In the genomic region with DNA sequence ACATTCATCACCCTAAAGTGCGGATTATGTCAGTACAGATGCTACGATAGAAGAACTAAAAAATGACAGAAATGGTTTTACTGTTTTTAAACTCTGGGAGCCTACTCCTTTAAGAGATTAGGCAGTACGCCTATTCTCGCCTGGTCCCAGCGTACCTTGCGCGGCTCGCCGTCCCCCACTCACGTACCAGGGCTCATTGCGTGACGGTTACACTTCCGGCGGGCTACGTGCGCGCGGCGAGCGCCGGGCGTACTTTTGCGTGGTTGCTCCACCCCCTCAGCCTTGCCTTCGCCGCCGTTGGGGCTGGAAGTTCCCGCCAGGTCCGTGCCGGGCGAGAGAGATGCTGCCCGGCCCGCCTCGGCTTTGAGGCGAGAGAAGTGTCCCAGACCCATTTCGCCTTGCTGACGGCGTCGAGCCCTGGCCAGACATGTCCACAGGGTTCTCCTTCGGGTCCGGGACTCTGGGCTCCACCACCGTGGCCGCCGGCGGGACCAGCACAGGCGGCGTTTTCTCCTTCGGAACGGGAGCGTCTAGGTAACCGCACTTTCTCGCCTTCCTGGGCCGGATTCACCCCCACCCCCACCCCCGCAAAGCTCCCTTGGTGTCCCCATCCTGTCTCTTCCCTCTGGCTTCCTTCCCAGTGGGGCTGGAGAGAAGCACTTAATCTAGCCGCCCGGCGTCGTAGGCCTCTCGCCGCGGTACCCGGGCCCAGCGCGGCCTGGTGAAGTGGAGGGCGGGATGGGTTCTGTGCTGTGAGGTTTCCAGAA, we compare ENCODE assay signal across 8 cellular contexts.
DNase-seq lines count a peak whose midpoint lies in the region; ATAC-seq lines count a peak whose summit lies in the region.

A gene with protein sequence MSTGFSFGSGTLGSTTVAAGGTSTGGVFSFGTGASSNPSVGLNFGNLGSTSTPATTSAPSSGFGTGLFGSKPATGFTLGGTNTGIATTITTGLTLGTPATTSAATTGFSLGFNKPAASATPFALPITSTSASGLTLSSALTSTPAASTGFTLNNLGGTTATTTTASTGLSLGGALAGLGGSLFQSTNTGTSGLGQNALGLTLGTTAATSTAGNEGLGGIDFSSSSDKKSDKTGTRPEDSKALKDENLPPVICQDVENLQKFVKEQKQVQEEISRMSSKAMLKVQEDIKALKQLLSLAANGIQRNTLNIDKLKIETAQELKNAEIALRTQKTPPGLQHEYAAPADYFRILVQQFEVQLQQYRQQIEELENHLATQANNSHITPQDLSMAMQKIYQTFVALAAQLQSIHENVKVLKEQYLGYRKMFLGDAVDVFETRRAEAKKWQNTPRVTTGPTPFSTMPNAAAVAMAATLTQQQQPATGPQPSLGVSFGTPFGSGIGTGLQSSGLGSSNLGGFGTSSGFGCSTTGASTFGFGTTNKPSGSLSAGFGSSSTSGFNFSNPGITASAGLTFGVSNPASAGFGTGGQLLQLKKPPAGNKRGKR (plus strand): TSS at position 279 of the 767 bp plus-strand sequence. CDS start 149 bp downstream, at position 428.

- peaks cover 14 to 35% (median 33%) of the 10 kb centered on the region in 11 experiments; a peak in 21 of 22 replicates for H3K36me3 ChIP-seq in BLaER1 treated with 17β-estradiol and CSF1 and Interleukin-3, amounts not matched to agents 10 nM and 100 nM

- peaks cover 15 to 41% (median 22%) of the 10 kb centered on the region in 10 experiments for H3K4me1 ChIP-seq in BLaER1 treated with 17β-estradiol and CSF1 and Interleukin-3, amounts not matched to agents 10 nM and 100 nM

- H3K27me3 ChIP-seq in BLaER1 treated with 17β-estradiol and CSF1 and Interleukin-3, amounts not matched to agents 10 nM and 100 nM, result no peaks in the 10 kb centered on the region

- H3K4me2 ChIP-seq in BLaER1 treated with 17β-estradiol and CSF1 and Interleukin-3, amounts not matched to agents 10 nM and 100 nM, result peak within 1 kb of the TSS; percentile 71 to 90 (median 84)

- H3K4me3 ChIP-seq in BLaER1 treated with 17β-estradiol and CSF1 and Interleukin-3, amounts not matched to agents 10 nM and 100 nM, result peak within 1 kb of the TSS; percentile 72 to 90 (median 84)

- peak; percentile 97 for DNase-seq in NCI-H748 treated with DMSO at 0.1 percent for 48 hours (lab: John Stamatoyannopoulos, UW)
- DNase-seq in activated CD4-positive, alpha-beta T cell treated with anti-CD3 and anti-CD28 coated beads, Interleukin-2, amount 50 U/mL, for 24 hours (ENCODE audit: low read depth in 1 of 2, low spot score in 1 of 2), result peak; percentile 84 to 92
- peak; percentile 88 for DNase-seq in dedifferentiated amniotic fluid mesenchymal stem cell (ENCODE audit: extremely low spot score)
- peak; percentile 98 for DNase-seq in left kidney (ENCODE audit: low read depth, low spot score)
- DNase-seq in stimulated activated CD4-positive, alpha-beta T cell treated with anti-CD3 and anti-CD28 coated beads, Interleukin-2, amount 100 ng/mL, for 24 hours, result peak; percentile 93

- H4K20me1 ChIP-seq in BLaER1 treated with 17β-estradiol and CSF1 and Interleukin-3, amounts not matched to agents 10 nM and 100 nM, result peaks cover 14 to 50% (median 44%) of the 10 kb centered on the region in 11 experiments; a peak in 19 of 22 replicates

- H3K9me3 ChIP-seq in BLaER1 treated with 17β-estradiol and CSF1 and Interleukin-3, amounts not matched to agents 10 nM and 100 nM (replicated peaks in 1 of 11), result peaks cover 0 to 12% (median 6%) of the 10 kb centered on the region in 11 experiments; a peak in 8 of 22 replicates

- peak within 1 kb of the TSS; percentile 64 to 94 (median 88) for H3K27ac ChIP-seq in BLaER1 treated with 17β-estradiol and CSF1 and Interleukin-3, amounts not matched to agents 10 nM and 100 nM

- ATAC-seq in GM19372 (IDR thresholded peaks at IDR 0.05; ENCODE audit: low read depth, unreplicated experiment) (peak; percentile 97), HG03558 (IDR thresholded peaks at IDR 0.05; ENCODE audit: extremely low read depth, unreplicated experiment) (peak; percentile 97)

- H3K9ac ChIP-seq in BLaER1 treated with 17β-estradiol and CSF1 and Interleukin-3, amounts not matched to agents 10 nM and 100 nM, result peak within 1 kb of the TSS; percentile 88 to 97 (median 93)

Comparison
In these comparisons a context has a peak if more than half of its experiments do, and no peak if none do; other contexts are left out.
1. Peak in every context shown above with its lines: DNase-seq, ATAC-seq, H3K4me3 ChIP-seq and H3K27ac ChIP-seq.